ENCODE assay signal across 8 cellular contexts in the genomic region with DNA sequence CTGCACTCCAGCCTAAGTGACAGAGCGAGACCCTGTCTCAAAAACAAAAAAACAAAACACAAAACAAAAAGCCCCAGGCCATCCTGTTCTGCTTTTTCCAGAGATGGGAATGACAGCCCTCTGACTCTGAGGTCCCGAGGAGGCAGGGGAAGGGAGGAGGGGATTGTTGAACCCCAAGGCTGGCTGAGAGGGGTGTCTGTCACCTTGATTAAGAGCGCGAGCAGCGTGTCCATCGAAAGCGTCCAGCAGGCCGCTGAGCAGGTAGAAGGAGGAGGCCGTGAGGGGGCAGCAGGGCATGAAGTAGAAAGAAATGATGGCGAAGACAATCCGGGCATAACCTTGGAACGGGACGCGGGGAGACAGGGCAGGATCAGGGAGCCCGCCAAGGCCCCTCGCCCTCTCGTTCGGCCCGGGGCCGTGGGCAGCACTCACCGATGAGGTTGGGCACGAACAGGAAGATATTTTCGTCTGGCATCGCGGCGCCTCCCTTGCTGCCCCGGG. TPM values are rescaled to one million over a fixed set of nuclear protein-coding genes. Genes with fewer than 3 reads are reported as not detected.
A peak's percentile ranks its signal among the peaks of the same experiment; 100 is the strongest.
DNase-seq lines count a peak whose midpoint lies in the region; ATAC-seq and TF ChIP-seq lines count a peak whose summit lies in the region.

No MANE protein-coding gene starts in this region.

- peak; percentile 28 for DNase-seq in EL
- DNase-seq in activated naive CD4-positive, alpha-beta T cell treated with anti-CD3 and anti-CD28 coated beads, Interleukin-2, amount 50 U/mL, for 72 hours (ENCODE audit: low spot score in 2 of 2) = peak in 1 of 2 donors; percentile 21
- peak; percentile 52 for DNase-seq in hepatocyte (ENCODE audit: low spot score)
- no peak for DNase-seq in retinal pigment epithelial cell (ENCODE audit: low read depth)

- 3% methylated on average over 21 of the region's 27 CpGs for WGBS in hepatocyte (ENCODE audit: low lambda C conversion rate, missing lambda C conversion rate)

- H3K27ac Mint-ChIP-seq in activated naive CD4-positive, alpha-beta T cell treated with anti-CD3 and anti-CD28 coated beads, Interleukin-2, amount 50 U/mL, for 72 hours = peak overlapping the region; percentile 96 to 97

- H2AFZ ChIP-seq in hepatocyte = peak overlapping the region; percentile 21

- H3K4me3 ChIP-seq in hepatocyte (peak overlapping the region; percentile 79), retinal pigment epithelial cell (ENCODE audit: low read length) (peak overlapping the region; percentile 79)

- no peaks in the 10 kb centered on the region for H3K9me3 Mint-ChIP-seq in activated naive CD4-positive, alpha-beta T cell treated with anti-CD3 and anti-CD28 coated beads, Interleukin-2, amount 50 U/mL, for 72 hours

- H3K4me2 ChIP-seq in hepatocyte = peak overlapping the region; percentile 89

- peaks cover 6 to 12% of the 10 kb centered on the region in 2 donors for H3K36me3 Mint-ChIP-seq in activated naive CD4-positive, alpha-beta T cell treated with anti-CD3 and anti-CD28 coated beads, Interleukin-2, amount 50 U/mL, for 72 hours

- H3K9me3 ChIP-seq in hepatocyte (ENCODE audit: low read depth) = no peaks in the 10 kb centered on the region

- H3K9me2 ChIP-seq in hepatocyte (replicated peaks; ENCODE audit: insufficient read depth) = no peaks in the 10 kb centered on the region

- TF ChIP-seq CTCF in hepatocyte (IDR thresholded peaks at IDR 0.05; ENCODE audit: poor library complexity) = peak; percentile 5
- peak; percentile 37 for TF ChIP-seq CTCF in retinal pigment epithelial cell (conservative IDR thresholded peaks at IDR 0.05; ENCODE audit: low read depth, low read length)

- H4K20me1 ChIP-seq in hepatocyte (ENCODE audit: insufficient read depth, poor library complexity, severe bottlenecking) = no peaks in the 10 kb centered on the region

- ATAC-seq in HG03135 (IDR thresholded peaks at IDR 0.05; ENCODE audit: unreplicated experiment) (peak; percentile 5), HG03280 (IDR thresholded peaks at IDR 0.05; ENCODE audit: unreplicated experiment) (no peak), GM21737 (IDR thresholded peaks at IDR 0.05; ENCODE audit: unreplicated experiment) (no peak), HG02970 (IDR thresholded peaks at IDR 0.05; ENCODE audit: low FRiP score, unreplicated experiment) (no peak)
- ATAC-seq in activated naive CD4-positive, alpha-beta T cell treated with anti-CD3 and anti-CD28 coated beads, Interleukin-2, amount 50 U/mL, for 72 hours = peak in 1 of 2 donors; percentile 9

- H3K4me1 ChIP-seq in hepatocyte (ENCODE audit: insufficient read depth) = peaks cover 15% of the 10 kb centered on the region

- H3K27ac ChIP-seq in hepatocyte = peak overlapping the region; percentile 92

- no peaks in the 10 kb centered on the region for H3K36me3 ChIP-seq in hepatocyte (replicated peaks; ENCODE audit: insufficient read depth, low read depth)

- peaks cover 21% of the 10 kb centered on the region for H3K79me2 ChIP-seq in hepatocyte

- H3K27me3 ChIP-seq in hepatocyte = no peaks in the 10 kb centered on the region

RNA-seq across cellular contexts. Expression of a gene that starts 0.6 kb away (rescaled TPM):
- 10 to 100 TPM; 39.4 to 40.6 TPM for total RNA-seq in activated naive CD4-positive, alpha-beta T cell treated with anti-CD3 and anti-CD28 coated beads, Interleukin-2, amount 50 U/mL, for 72 hours
- total RNA-seq in hepatocyte = 94.1 and 97.1 TPM in 2 replicates
- 143 and 147 TPM in 2 replicates for polyA plus RNA-seq in hepatocyte

RNA-seq across cellular contexts. Expression of a gene that starts 36.9 kb away (rescaled TPM):
- total RNA-seq in activated naive CD4-positive, alpha-beta T cell treated with anti-CD3 and anti-CD28 coated beads, Interleukin-2, amount 50 U/mL, for 72 hours = 1 to 10 TPM in 1 of 2 donors, under 1 TPM in 1; 0.35 to 1.3 TPM
- total RNA-seq in hepatocyte = 18.0 and 36.1 TPM in 2 replicates
- polyA plus RNA-seq in hepatocyte = 39.9 and 45.8 TPM in 2 replicates

RNA-seq across cellular contexts. Expression of a gene that starts 37.9 kb away (rescaled TPM):
- total RNA-seq in activated naive CD4-positive, alpha-beta T cell treated with anti-CD3 and anti-CD28 coated beads, Interleukin-2, amount 50 U/mL, for 72 hours = 1 to 10 TPM; 1.4 to 3.8 TPM
- 12.6 and 18.6 TPM in 2 replicates for total RNA-seq in hepatocyte
- 35.5 and 40.0 TPM in 2 replicates for polyA plus RNA-seq in hepatocyte

RNA-seq across cellular contexts. Expression of a gene that starts 42.2 kb away (rescaled TPM):
- 100 to 1,000 TPM in 1 of 2 donors, 10 to 100 TPM in 1; 77.6 to 168 TPM for total RNA-seq in activated naive CD4-positive, alpha-beta T cell treated with anti-CD3 and anti-CD28 coated beads, Interleukin-2, amount 50 U/mL, for 72 hours
- 80.0 and 121 TPM in 2 replicates for total RNA-seq in hepatocyte
- 140 and 146 TPM in 2 replicates for polyA plus RNA-seq in hepatocyte

RNA-seq across cellular contexts. Expression of a gene that starts 46.5 kb away (rescaled TPM):
- total RNA-seq in activated naive CD4-positive, alpha-beta T cell treated with anti-CD3 and anti-CD28 coated beads, Interleukin-2, amount 50 U/mL, for 72 hours = 10 to 100 TPM; 20.2 to 40.0 TPM
- 31.6 and 39.3 TPM in 2 replicates for total RNA-seq in hepatocyte
- polyA plus RNA-seq in hepatocyte = 48.5 and 53.4 TPM in 2 replicates
